Comparison of ENCODE assay signal across 18 cellular contexts in genomic region chr7:39880556-39880955, GRCh38.
A peak's percentile ranks its signal among the peaks of the same experiment; 100 is the strongest.
DNase-seq lines count a peak whose midpoint lies in the region; ATAC-seq, FAIRE-seq and TF ChIP-seq lines count a peak whose summit lies in the region.
"Had no signal": no experiment of that assay in that cellular context is flagged by ENCODE, and none has a peak within 500 bp of the region (broad histone marks: within the 10 kb centered on the region; RNA-seq: fewer than 3 reads in every experiment).

No MANE protein-coding gene starts in this region.

- no peaks in the 10 kb centered on the region for H3K79me2 ChIP-seq in HepG2 (ENCODE audit: insufficient read depth, low read length)
- no peaks in the 10 kb centered on the region for H3K79me2 ChIP-seq in SU-DHL-6 (ENCODE audit: insufficient read depth, low read length)

- TF ChIP-seq EP300 in HepG2 (IDR thresholded peaks at IDR 0.05; ENCODE audit: low read depth in 2 of 2, low read length in 2 of 2) (no peak), HepG2 (CRISPR knock-in tag; IDR thresholded peaks at IDR 0.05; ENCODE audit: borderline replicate concordance) (no peak)

- H3K9me3 ChIP-seq in HepG2 (ENCODE audit: low read length): peaks cover 21% of the 10 kb centered on the region
- no peaks in the 10 kb centered on the region for H3K9me3 ChIP-seq in right lobe of liver
- peaks cover 25% of the 10 kb centered on the region; the same call in 1 of the 2 replicates for H3K9me3 ChIP-seq in SU-DHL-6 (ENCODE audit: insufficient read depth, low read length)
- peaks cover 0 to 11% (median 4%) of the 10 kb centered on the region in 4 donors for H3K9me3 ChIP-seq in Peyer's patch

- peak overlapping the region; percentile 81 for H2AFZ ChIP-seq in HepG2 (ENCODE audit: low read length)
- H2AFZ ChIP-seq in SU-DHL-6 (ENCODE audit: low read depth, low read length, severe bottlenecking): peak overlapping the region; percentile 12

- TF ChIP-seq CTCF in HepG2 (CRISPR knock-in tag; IDR thresholded peaks at IDR 0.05): no peak
- no peak for TF ChIP-seq CTCF in right lobe of liver (IDR thresholded peaks at IDR 0.05)
- no peak for TF ChIP-seq CTCF in SU-DHL-6 (IDR thresholded peaks at IDR 0.05; ENCODE audit: insufficient read depth, low read length, poor library complexity, severe bottlenecking)
- TF ChIP-seq CTCF in Peyer's patch (IDR thresholded peaks at IDR 0.05): no peak

- H3K4me3 ChIP-seq in HepG2 (replicated peaks in 1 of 3; ENCODE audit: insufficient read depth in 1 of 3, low read depth in 2 of 3, low read length in 3 of 3) (no peak overlapping the region), right lobe of liver (no peak overlapping the region), SU-DHL-6 (ENCODE audit: insufficient read depth, low read length, poor library complexity, severe bottlenecking) (no peak overlapping the region), Peyer's patch (no peak overlapping the region)
- H3K4me3 ChIP-seq: upper lobe of left lung had no signal

- DNase-seq in HepG2 (ENCODE audit: low spot score) (no peak), right lobe of liver (no peak), fibroblast of the conjunctiva (ENCODE audit: low read depth) (peak; percentile 12), KG1 (lab: John Stamatoyannopoulos, UW) (no peak), NCI-H1417 (lab: John Stamatoyannopoulos, UW) (no peak), Peyer's patch (no peak)
- DNase-seq: activated CD8-positive, alpha-beta T cell treated with anti-CD3 and anti-CD28 coated beads for 36 hours; H7; head of caudate nucleus; NCI-H187 treated with DMSO at 0.1 percent for 48 hours; stimulated activated CD4-positive, alpha-beta T cell treated with anti-CD3 and anti-CD28 coated beads, Interleukin-4, amount 100 ng/mL, for 24 hours; upper lobe of left lung had no signal

- no TSS peak for BruUV-seq in HepG2 (replicated peaks; lab: Mats Ljungman, UMichigan)

- no peak for TF ChIP-seq RAD21 in HepG2 (CRISPR knock-in tag; IDR thresholded peaks at IDR 0.05)

- H3K27ac ChIP-seq in HepG2 (ENCODE audit: extremely low read length, insufficient read depth, low read length) (no peak overlapping the region), right lobe of liver (no peak overlapping the region), SU-DHL-6 (ENCODE audit: low read depth, low read length) (no peak overlapping the region), Peyer's patch (no peak overlapping the region)
- H3K27ac ChIP-seq: neutrophil, upper lobe of left lung had no signal

- POLR2A ChIA-PET in HepG2 (lab: Yijun Ruan, JAX): no interaction called here

- H3K4me1 ChIP-seq in HepG2 (ENCODE audit: insufficient read depth, low read length) (no peaks in the 10 kb centered on the region), right lobe of liver (no peaks in the 10 kb centered on the region), Peyer's patch (no peaks in the 10 kb centered on the region)
- H3K4me1 ChIP-seq: upper lobe of left lung had no signal

- in situ Hi-C loops in HepG2 (cut with HindIII; ENCODE audit: extremely low pct_ligation_motif_present, low pct_unique_long_range_greater_than_20kb): no loop called here

- H3K36me3 ChIP-seq in HepG2 (replicated peaks in 1 of 2; ENCODE audit: control insufficient read depth in 1 of 2, insufficient read depth in 2 of 2, low read length in 2 of 2) (no peaks in the 10 kb centered on the region), right lobe of liver (no peaks in the 10 kb centered on the region), SU-DHL-6 (ENCODE audit: low read length) (no peaks in the 10 kb centered on the region), Peyer's patch (no peaks in the 10 kb centered on the region)
- H3K36me3 ChIP-seq: neutrophil, upper lobe of left lung had no signal

- CTCF ChIA-PET in HepG2 (lab: Yijun Ruan, JAX; ENCODE audit: low intra/inter-chr PET ratio, low total read pairs): no interaction called here

- TF ChIP-seq POLR2A in HepG2 (IDR thresholded peaks at IDR 0.05; ENCODE audit: insufficient read depth in 1 of 2, low read depth in 2 of 2, low read length in 2 of 2): no peak
- TF ChIP-seq POLR2A in right lobe of liver (IDR thresholded peaks at IDR 0.05): no peak
- no peak for TF ChIP-seq POLR2A in Peyer's patch (IDR thresholded peaks at IDR 0.05)

- ATAC-seq in HepG2 (no peak), right lobe of liver (no peak), HG02973 (IDR thresholded peaks at IDR 0.05; ENCODE audit: unreplicated experiment) (no peak)
- ATAC-seq: activated CD8-positive, alpha-beta T cell treated with anti-CD3 and anti-CD28 coated beads for 36 hours had no signal

- FAIRE-seq in HepG2 (lab: Jason Lieb, UNC): no peak
- FAIRE-seq: A204.1, endometrium, keratinocyte had no signal

- no peaks in the 10 kb centered on the region for H3K27me3 ChIP-seq in HepG2 (ENCODE audit: control insufficient read depth in 1 of 2, insufficient read depth in 2 of 2, low read length in 2 of 2)
- H3K27me3 ChIP-seq in right lobe of liver: no peaks in the 10 kb centered on the region
- no peaks in the 10 kb centered on the region for H3K27me3 ChIP-seq in SU-DHL-6 (ENCODE audit: low read length)
- H3K27me3 ChIP-seq in Peyer's patch: no peaks in the 10 kb centered on the region
- H3K27me3 ChIP-seq: neutrophil, upper lobe of left lung had no signal

- no peaks in the 10 kb centered on the region for H3F3A ChIP-seq in SU-DHL-6 (ENCODE audit: insufficient read depth)

- H3K4me2 ChIP-seq in HepG2 (ENCODE audit: low read depth, low read length) (peak overlapping the region; percentile 28; the same call in 1 of the 2 replicates), SU-DHL-6 (ENCODE audit: low read depth, low read length, poor library complexity, severe bottlenecking) (no peak overlapping the region)

- intact Hi-C loops in HepG2 (cut with micrococcal nuclease; ENCODE audit: unreplicated experiment) (no loop called here), right lobe of liver (cut with DNase I) (no loop called here)

- H3K9me2 ChIP-seq in SU-DHL-6 (replicated peaks; ENCODE audit: insufficient read depth, low read length): no peaks in the 10 kb centered on the region

- H3K9ac ChIP-seq in HepG2 (ENCODE audit: insufficient read depth, low read depth, low read length) (no peak overlapping the region), SU-DHL-6 (ENCODE audit: low read length) (no peak overlapping the region)

- WGBS in HepG2 (ENCODE audit: low lambda C conversion rate): 0% methylated on average over 1 of the region's 1 CpG
- 36% methylated on average over 1 of the region's 1 CpG for WGBS in right lobe of liver (ENCODE audit: insufficient coverage, low coverage, low lambda C conversion rate, missing lambda C conversion rate)

- no peaks in the 10 kb centered on the region for H4K20me1 ChIP-seq in HepG2 (ENCODE audit: insufficient read depth, low read length)
- H4K20me1 ChIP-seq in SU-DHL-6 (ENCODE audit: low read depth, low read length): no peaks in the 10 kb centered on the region

TF ChIP-seq in HepG2, 621 proteins besides CTCF, POLR2A, EP300 and RAD21:
- no peak for TF ChIP-seq CCDC6 (CRISPR knock-in tag; IDR thresholded peaks at IDR 0.05)
- TF ChIP-seq NFIC (IDR thresholded peaks at IDR 0.05; ENCODE audit: low read length): no peak
- TF ChIP-seq GFI1 (CRISPR knock-in tag; IDR thresholded peaks at IDR 0.05; ENCODE audit: borderline replicate concordance): no peak
- no peak for TF ChIP-seq HMGA1 (CRISPR knock-in tag; conservative IDR thresholded peaks at IDR 0.05)
- no peak for TF ChIP-seq ZFP90 (CRISPR knock-in tag; IDR thresholded peaks at IDR 0.05; ENCODE audit: borderline replicate concordance)
- no peak for TF ChIP-seq GLMP (CRISPR knock-in tag; IDR thresholded peaks at IDR 0.05; ENCODE audit: borderline replicate concordance)
- TF ChIP-seq KLF11 (CRISPR knock-in tag; IDR thresholded peaks at IDR 0.05): no peak
- TF ChIP-seq, protein P1, sequence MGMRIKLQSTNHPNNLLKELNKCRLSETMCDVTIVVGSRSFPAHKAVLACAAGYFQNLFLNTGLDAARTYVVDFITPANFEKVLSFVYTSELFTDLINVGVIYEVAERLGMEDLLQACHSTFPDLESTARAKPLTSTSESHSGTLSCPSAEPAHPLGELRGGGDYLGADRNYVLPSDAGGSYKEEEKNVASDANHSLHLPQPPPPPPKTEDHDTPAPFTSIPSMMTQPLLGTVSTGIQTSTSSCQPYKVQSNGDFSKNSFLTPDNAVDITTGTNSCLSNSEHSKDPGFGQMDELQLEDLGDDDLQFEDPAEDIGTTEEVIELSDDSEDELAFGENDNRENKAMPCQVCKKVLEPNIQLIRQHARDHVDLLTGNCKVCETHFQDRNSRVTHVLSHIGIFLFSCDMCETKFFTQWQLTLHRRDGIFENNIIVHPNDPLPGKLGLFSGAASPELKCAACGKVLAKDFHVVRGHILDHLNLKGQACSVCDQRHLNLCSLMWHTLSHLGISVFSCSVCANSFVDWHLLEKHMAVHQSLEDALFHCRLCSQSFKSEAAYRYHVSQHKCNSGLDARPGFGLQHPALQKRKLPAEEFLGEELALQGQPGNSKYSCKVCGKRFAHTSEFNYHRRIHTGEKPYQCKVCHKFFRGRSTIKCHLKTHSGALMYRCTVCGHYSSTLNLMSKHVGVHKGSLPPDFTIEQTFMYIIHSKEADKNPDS (CRISPR knock-in tag; IDR thresholded peaks at IDR 0.05): no peak
- no peak for TF ChIP-seq ZNF709 (CRISPR knock-in tag; IDR thresholded peaks at IDR 0.05)
- no peak for TF ChIP-seq TBX3 (IDR thresholded peaks at IDR 0.05; ENCODE audit: borderline replicate concordance)
